In genomic region chr17:81967533-81968395, GRCh38 we compare ENCODE assay signal across 1 cellular context.
TF ChIP-seq lines count a peak whose summit lies in the region.

No MANE protein-coding gene starts in this region.

TF ChIP-seq in K562, 482 proteins besides CTCF, POLR2A, EP300 and RAD21 (continues in another document):
- TF ChIP-seq, protein P1, sequence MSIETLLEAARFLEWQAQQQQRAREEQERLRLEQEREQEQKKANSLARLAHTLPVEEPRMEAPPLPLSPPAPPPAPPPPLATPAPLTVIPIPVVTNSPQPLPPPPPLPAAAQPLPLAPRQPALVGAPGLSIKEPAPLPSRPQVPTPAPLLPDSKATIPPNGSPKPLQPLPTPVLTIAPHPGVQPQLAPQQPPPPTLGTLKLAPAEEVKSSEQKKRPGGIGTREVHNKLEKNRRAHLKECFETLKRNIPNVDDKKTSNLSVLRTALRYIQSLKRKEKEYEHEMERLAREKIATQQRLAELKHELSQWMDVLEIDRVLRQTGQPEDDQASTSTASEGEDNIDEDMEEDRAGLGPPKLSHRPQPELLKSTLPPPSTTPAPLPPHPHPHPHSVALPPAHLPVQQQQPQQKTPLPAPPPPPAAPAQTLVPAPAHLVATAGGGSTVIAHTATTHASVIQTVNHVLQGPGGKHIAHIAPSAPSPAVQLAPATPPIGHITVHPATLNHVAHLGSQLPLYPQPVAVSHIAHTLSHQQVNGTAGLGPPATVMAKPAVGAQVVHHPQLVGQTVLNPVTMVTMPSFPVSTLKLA (conservative IDR thresholded peaks at IDR 0.05) = peak; percentile 90 to 93
- TF ChIP-seq E2F6 (IDR thresholded peaks at IDR 0.05; ENCODE audit: borderline replicate concordance in 1 of 2, extremely low read depth in 1 of 2, insufficient read depth in 1 of 2, insufficient read length in 1 of 2, low read depth in 1 of 2, low read length in 1 of 2, poor library complexity in 1 of 2, severe bottlenecking in 1 of 2) (peak; percentile 82 to 92), NR3C1 (CRISPR knock-in tag; IDR thresholded peaks at IDR 0.05) (no peak), ZNF511 (CRISPR knock-in tag; IDR thresholded peaks at IDR 0.05) (peak; percentile 74; the same call in 1 of the 2 replicates), CBFB (CRISPR knock-in tag; IDR thresholded peaks at IDR 0.05) (0 out of 2 replicates have a peak, but pooled peaks have one; percentile 56), SRF (CRISPR knock-in tag; IDR thresholded peaks at IDR 0.05) (peak in 1 of 2 experiments; percentile 45; a peak in 1 of 4 replicates), RERE (CRISPR knock-in tag; IDR thresholded peaks at IDR 0.05; ENCODE audit: borderline replicate concordance) (0 out of 2 replicates have a peak, but pooled peaks have one; percentile 27), ARID4B (CRISPR knock-in tag; IDR thresholded peaks at IDR 0.05) (peak; percentile 61), EGR1 (conservative IDR thresholded peaks at IDR 0.05) (peak; percentile 95), MAX (CRISPR knock-in tag; IDR thresholded peaks at IDR 0.05) (peak; percentile 92), POLR2G (IDR thresholded peaks at IDR 0.05; ENCODE audit: low read depth, low read length) (peak; percentile 73), ZBTB40 (IDR thresholded peaks at IDR 0.05) (peak; percentile 43; the same call in 1 of the 2 replicates), ZBTB40 (CRISPR knock-in tag; IDR thresholded peaks at IDR 0.05) (no peak), PHF8 (IDR thresholded peaks at IDR 0.05; ENCODE audit: borderline replicate concordance, low read length) (peak; percentile 16; the same call in 1 of the 2 replicates), MBD2 (IDR thresholded peaks at IDR 0.05; ENCODE audit: borderline replicate concordance, low read depth) (peak; percentile 19; the same call in 1 of the 2 replicates), BCOR (IDR thresholded peaks at IDR 0.05) (peak; percentile 77), CREB1 (IDR thresholded peaks at IDR 0.05) (no peak), CREB1 (CRISPR knock-in tag; IDR thresholded peaks at IDR 0.05) (0 out of 2 replicates have a peak, but pooled peaks have one; percentile 8), CBX5 (IDR thresholded peaks at IDR 0.05; ENCODE audit: borderline replicate concordance, low read depth) (peak; percentile 70; the same call in 1 of the 2 replicates), CBFA2T2 (conservative IDR thresholded peaks at IDR 0.05) (peak; percentile 38), TOE1 (IDR thresholded peaks at IDR 0.05; ENCODE audit: borderline replicate concordance) (peak; percentile 71), TOE1 (CRISPR knock-in tag; IDR thresholded peaks at IDR 0.05; ENCODE audit: borderline replicate concordance, low read depth) (no peak), ZFP36 (IDR thresholded peaks at IDR 0.05; ENCODE audit: low read depth, low read length, partially characterized antibody) (peak; percentile 92), ATF1 (CRISPR knock-in tag; IDR thresholded peaks at IDR 0.05) (no peak), ATF1 (tag; IDR thresholded peaks at IDR 0.05) (0 out of 2 replicates have a peak, but pooled peaks have one; percentile 12), YY1 (IDR thresholded peaks at IDR 0.05; ENCODE audit: borderline replicate concordance in 1 of 3, control insufficient read depth in 1 of 3, extremely low read depth in 1 of 3, insufficient read depth in 3 of 3, insufficient read length in 1 of 3, insufficient replicate concordance in 2 of 3, low read depth in 1 of 3, low read length in 2 of 3) (peak in 1 of 3 experiments; percentile 41), GATAD2B (IDR thresholded peaks at IDR 0.05; ENCODE audit: borderline replicate concordance) (no peak), ZNF212 (CRISPR knock-in tag; IDR thresholded peaks at IDR 0.05) (no peak), LEF1 (IDR thresholded peaks at IDR 0.05) (peak; percentile 86), TCF7 (IDR thresholded peaks at IDR 0.05; ENCODE audit: borderline replicate concordance) (peak; percentile 99), ESRRA (IDR thresholded peaks at IDR 0.05; ENCODE audit: borderline replicate concordance, low read depth) (peak; percentile 20; the same call in 1 of the 2 replicates)
- TF ChIP-seq, protein P2, sequence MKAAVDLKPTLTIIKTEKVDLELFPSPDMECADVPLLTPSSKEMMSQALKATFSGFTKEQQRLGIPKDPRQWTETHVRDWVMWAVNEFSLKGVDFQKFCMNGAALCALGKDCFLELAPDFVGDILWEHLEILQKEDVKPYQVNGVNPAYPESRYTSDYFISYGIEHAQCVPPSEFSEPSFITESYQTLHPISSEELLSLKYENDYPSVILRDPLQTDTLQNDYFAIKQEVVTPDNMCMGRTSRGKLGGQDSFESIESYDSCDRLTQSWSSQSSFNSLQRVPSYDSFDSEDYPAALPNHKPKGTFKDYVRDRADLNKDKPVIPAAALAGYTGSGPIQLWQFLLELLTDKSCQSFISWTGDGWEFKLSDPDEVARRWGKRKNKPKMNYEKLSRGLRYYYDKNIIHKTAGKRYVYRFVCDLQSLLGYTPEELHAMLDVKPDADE (conservative IDR thresholded peaks at IDR 0.05; ENCODE audit: control insufficient read depth, low read depth, low read length) = peak; percentile 58
